ENCODE assay signal across 10 cellular contexts in the genomic region with DNA sequence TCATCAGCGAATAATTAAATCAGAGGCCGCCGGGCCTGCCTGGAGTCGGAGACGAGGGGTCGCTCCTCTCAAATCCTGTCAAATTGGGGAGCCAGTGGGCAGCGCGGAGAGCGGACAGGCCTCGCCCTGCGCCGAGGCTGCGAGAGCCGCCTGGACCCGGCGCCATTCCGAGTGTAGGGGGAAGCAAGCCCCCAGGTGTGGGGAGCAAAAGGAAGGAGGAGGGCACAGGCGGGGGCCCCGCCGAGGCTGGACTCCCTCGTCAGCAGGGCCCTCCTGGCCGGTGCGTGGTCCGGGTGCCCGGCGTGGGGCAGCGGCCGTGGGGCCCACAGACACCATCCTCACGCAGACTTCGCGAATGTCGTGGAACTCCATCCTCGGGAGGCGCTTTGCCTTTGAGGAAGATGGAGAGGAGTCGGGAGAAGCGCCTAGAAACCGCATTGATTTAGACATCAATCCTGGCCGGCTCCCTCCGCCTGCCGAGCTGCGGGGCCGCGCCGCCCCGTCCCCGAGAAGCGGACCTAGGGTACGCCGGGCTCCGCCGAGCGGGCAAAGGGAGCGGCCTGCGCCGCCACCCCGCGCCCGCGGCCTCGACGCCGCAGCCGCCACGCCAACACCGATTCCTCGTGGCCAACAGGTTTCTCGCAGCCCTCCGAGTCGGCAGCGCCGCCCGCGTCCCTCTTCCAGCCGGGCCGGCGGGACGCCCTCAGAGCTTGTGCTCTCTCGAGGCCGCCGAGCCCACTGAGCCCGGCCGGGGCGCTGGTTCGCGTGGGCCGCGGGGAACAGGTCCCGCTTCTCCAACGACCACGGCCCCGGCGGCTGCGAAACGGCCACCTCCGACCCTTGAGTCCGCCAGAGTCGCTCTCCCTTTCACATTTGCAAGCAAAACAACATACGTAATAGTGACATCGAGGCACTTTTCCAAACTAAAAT. TPM values are rescaled to one million over a fixed set of nuclear protein-coding genes. Genes with fewer than 3 reads are reported as not detected.
DNase-seq lines count a peak whose midpoint lies in the region; ATAC-seq and TF ChIP-seq lines count a peak whose summit lies in the region.
"Had no signal": no experiment of that assay in that cellular context is flagged by ENCODE, and none has a peak within 500 bp of the region (broad histone marks: within the 10 kb centered on the region; RNA-seq: fewer than 3 reads in every experiment).

No MANE protein-coding gene starts in this region.

- TF ChIP-seq CTCF in esophagus muscularis mucosa (IDR thresholded peaks at IDR 0.05), result no peak
- no peak for TF ChIP-seq CTCF in neural progenitor cell (IDR thresholded peaks at IDR 0.05)
- TF ChIP-seq CTCF in chondrocyte (IDR thresholded peaks at IDR 0.05), result no peak

- whole genome bisulfite sequencing in esophagus muscularis mucosa, result 21% methylated on average over 12 of the region's 99 CpGs

- peaks cover 47% of the 10 kb centered on the region for H3F3A ChIP-seq in neural progenitor cell (ENCODE audit: low read depth)

- peak overlapping the region; percentile 98 for H2AFZ ChIP-seq in neural progenitor cell (replicated peaks)

- H3K9ac ChIP-seq in BLaER1, result no peak overlapping the region
- H3K9ac ChIP-seq in neural progenitor cell, result no peak overlapping the region

- peaks cover 61% of the 10 kb centered on the region for H3K27me3 ChIP-seq in BLaER1
- H3K27me3 ChIP-seq in H7 (ENCODE audit: control insufficient read depth, insufficient read depth, low read length), result peaks cover 76% of the 10 kb centered on the region
- peaks cover 12 to 94% (median 69%) of the 10 kb centered on the region in 4 donors for H3K27me3 ChIP-seq in esophagus muscularis mucosa
- peaks cover 100% of the 10 kb centered on the region for H3K27me3 ChIP-seq in neural progenitor cell

- peaks cover 4% of the 10 kb centered on the region for H3K9me3 Mint-ChIP-seq in neural progenitor cell
- H3K9me3 Mint-ChIP-seq in chondrocyte (ENCODE audit: low read depth), result peaks cover 2% of the 10 kb centered on the region

- peaks cover 25% of the 10 kb centered on the region for H3K4me1 Mint-ChIP-seq in neural progenitor cell
- H3K4me1 Mint-ChIP-seq in chondrocyte (ENCODE audit: low read depth), result peaks cover 9% of the 10 kb centered on the region

- peaks cover 10% of the 10 kb centered on the region for H3K4me1 ChIP-seq in BLaER1
- H3K4me1 ChIP-seq in esophagus muscularis mucosa, result peaks cover 0 to 31% (median 25%) of the 10 kb centered on the region in 4 donors
- H3K4me1 ChIP-seq in neural progenitor cell, result peaks cover 32% of the 10 kb centered on the region

- DNase-seq in H7, result peak; percentile 84
- no peak for DNase-seq in esophagus muscularis mucosa (ENCODE audit: extremely low spot score)
- DNase-seq in neural progenitor cell (ENCODE audit: low spot score), result peak; percentile 68
- no peak for DNase-seq in medulla oblongata (ENCODE audit: extremely low spot score)
- DNase-seq in sciatic nerve (ENCODE audit: low spot score), result no peak
- no peak for DNase-seq in chondrocyte (ENCODE audit: low spot score)
- DNase-seq: CD4-positive, alpha-beta T cell; NCI-H2029 had no signal

- H3K36me3 ChIP-seq in BLaER1, result no peaks in the 10 kb centered on the region
- no peaks in the 10 kb centered on the region for H3K36me3 ChIP-seq in H7 (replicated peaks; ENCODE audit: control insufficient read depth, insufficient read depth, low read length)
- no peaks in the 10 kb centered on the region for H3K36me3 ChIP-seq in esophagus muscularis mucosa
- no peaks in the 10 kb centered on the region for H3K36me3 ChIP-seq in neural progenitor cell

- ATAC-seq in HG03025 (IDR thresholded peaks at IDR 0.05; ENCODE audit: low FRiP score, unreplicated experiment), result no peak
- no peak for ATAC-seq in sciatic nerve

- TF ChIP-seq EP300 in esophagus muscularis mucosa (IDR thresholded peaks at IDR 0.05), result no peak

- TF ChIP-seq POLR2A in esophagus muscularis mucosa (IDR thresholded peaks at IDR 0.05; ENCODE audit: low read depth), result no peak

- H3K27ac ChIP-seq in BLaER1, result no peak overlapping the region
- no peak overlapping the region for H3K27ac ChIP-seq in esophagus muscularis mucosa (replicated peaks in 1 of 4)
- no peak overlapping the region for H3K27ac ChIP-seq in neural progenitor cell

- H3K36me3 Mint-ChIP-seq in neural progenitor cell (no peaks in the 10 kb centered on the region), chondrocyte (ENCODE audit: low read depth) (peaks cover 3% of the 10 kb centered on the region)

- H3K4me2 ChIP-seq in BLaER1, result no peak overlapping the region
- H3K4me2 ChIP-seq in neural progenitor cell, result peak overlapping the region; percentile 69

- H3K4me3 ChIP-seq in BLaER1 (peak overlapping the region; percentile 32; the same call in 1 of the 2 replicates), H7 (ENCODE audit: insufficient read depth, low read depth, low read length) (peak overlapping the region; percentile 55), esophagus muscularis mucosa (peak overlapping the region; percentile 37 to 49 (median 44)), neural progenitor cell (peak overlapping the region; percentile 43)

- H3K27me3 Mint-ChIP-seq in neural progenitor cell (ENCODE audit: insufficient read depth, low read depth), result peaks cover 72% of the 10 kb centered on the region
- peaks cover 69% of the 10 kb centered on the region for H3K27me3 Mint-ChIP-seq in chondrocyte (ENCODE audit: low read depth)

- peak overlapping the region; percentile 73 for H3K4me3 Mint-ChIP-seq in neural progenitor cell
- H3K4me3 Mint-ChIP-seq in chondrocyte (ENCODE audit: unreplicated experiment), result no peak overlapping the region

- intact Hi-C loops in esophagus muscularis mucosa (cut with DNase I), result no loop called here
- intact Hi-C loops in sciatic nerve (cut with DNase I), result no loop called here

- peaks cover 33% of the 10 kb centered on the region for H4K20me1 ChIP-seq in BLaER1
- H4K20me1 ChIP-seq in neural progenitor cell (ENCODE audit: low read depth), result peaks cover 39% of the 10 kb centered on the region

- H3K79me2 ChIP-seq in neural progenitor cell (ENCODE audit: low read depth), result no peaks in the 10 kb centered on the region

- H3K27ac Mint-ChIP-seq in neural progenitor cell (no peak overlapping the region), chondrocyte (ENCODE audit: unreplicated experiment) (no peak overlapping the region)
- H3K27ac Mint-ChIP-seq: CD4-positive, alpha-beta T cell had no signal

- H3K9me3 ChIP-seq in BLaER1 (peaks cover 43% of the 10 kb centered on the region), esophagus muscularis mucosa (peaks cover 0 to 18% (median 6%) of the 10 kb centered on the region in 4 donors), neural progenitor cell (ENCODE audit: low read depth) (no peaks in the 10 kb centered on the region)

RNA-seq across cellular contexts. Expression of gene ONECUT2, which starts 6.7 kb away (rescaled TPM):
- total RNA-seq in H7 (2014; rRNA removed; shearing (Covaris generic)), result 0.62 and 0.89 TPM in 2 replicates
- under 1 TPM in 3 of 4 donors, not detected in 1; under 0.01 to 0.06 (median under 0.01) TPM for total RNA-seq in esophagus muscularis mucosa
- total RNA-seq in neural progenitor cell (ENCODE audit: low replicate concordance), result 0.06 and 0.15 TPM in 2 replicates
- not detected for total RNA-seq in sciatic nerve
- total RNA-seq in chondrocyte, result 0.05 to 0.08 TPM (median 0.05 TPM) in 3 replicates
- total RNA-seq: CD4-positive, alpha-beta T cell had no signal

Comparison
In these comparisons a context has a peak if more than half of its experiments do, and no peak if none do; other contexts are left out.
1. DNase-seq: peak in H7 (single experiment) and neural progenitor cell (single experiment); none in esophagus muscularis mucosa (single experiment), medulla oblongata (single experiment), sciatic nerve (single experiment) and chondrocyte (single experiment).
2. Peak in every context shown above with its lines, with median percentiles within 50 percentile points of each other: H3K4me3 ChIP-seq.